Comparison of ENCODE assay signal across 16 cellular contexts in genomic region chr2:191176305-191176704, GRCh38.
DNase-seq lines count a peak whose midpoint lies in the region; ATAC-seq, FAIRE-seq and TF ChIP-seq lines count a peak whose summit lies in the region.
"Had no signal": no experiment of that assay in that cellular context is flagged by ENCODE, and none has a peak within 500 bp of the region (broad histone marks: within the 10 kb centered on the region; RNA-seq: fewer than 3 reads in every experiment).

No MANE protein-coding gene starts in this region.

- TF ChIP-seq POLR2A in GM18505 (IDR thresholded peaks at IDR 0.05; ENCODE audit: borderline replicate concordance, extremely low read depth, insufficient read depth, insufficient read length), result no peak

- ATAC-seq in GM18498 (IDR thresholded peaks at IDR 0.05; ENCODE audit: unreplicated experiment) (peak; percentile 62), HG02678 (IDR thresholded peaks at IDR 0.05; ENCODE audit: unreplicated experiment) (peak; percentile 55), GM18505 (IDR thresholded peaks at IDR 0.05; ENCODE audit: unreplicated experiment) (no peak), HG03469 (IDR thresholded peaks at IDR 0.05; ENCODE audit: unreplicated experiment) (no peak)
- ATAC-seq: K562, sciatic nerve had no signal

- no peak for DNase-seq in GM19239 (ENCODE audit: insufficient read length, low spot score)
- no peak for DNase-seq in NCI-H1436 (lab: John Stamatoyannopoulos, UW)
- no peak for DNase-seq in COLO829 (ENCODE audit: low spot score)
- DNase-seq: erythroblast; mesendoderm; SIG-M5; stimulated activated CD4-positive, alpha-beta T cell treated with anti-CD3 and anti-CD28 coated beads, Interleukin-2, amount 100 ng/mL, for 24 hours; T-helper 9 cell had no signal

- peak; percentile 28 for FAIRE-seq in GM19239 (lab: Jason Lieb, UNC)
- FAIRE-seq: islet of Langerhans, K562 had no signal

- peak overlapping the region; percentile 37 for H3K27ac ChIP-seq in KOPT-K1 (ENCODE audit: low read depth, low read length, poor library complexity, severe bottlenecking)

- H3K9me3 ChIP-seq in KOPT-K1 (ENCODE audit: insufficient read depth, low read length, poor library complexity, severe bottlenecking), result no peaks in the 10 kb centered on the region

- no peaks in the 10 kb centered on the region for H3K36me3 ChIP-seq in KOPT-K1 (ENCODE audit: insufficient read depth, low read length)

Comparison
In these comparisons a context has a peak if more than half of its experiments do, and no peak if none do; other contexts are left out.
1. ATAC-seq: peak in GM18498 (single experiment) and HG02678 (single experiment); none in GM18505 (single experiment) and HG03469 (single experiment).